Comparison of ENCODE assay signal across 23 cellular contexts in the genomic region with DNA sequence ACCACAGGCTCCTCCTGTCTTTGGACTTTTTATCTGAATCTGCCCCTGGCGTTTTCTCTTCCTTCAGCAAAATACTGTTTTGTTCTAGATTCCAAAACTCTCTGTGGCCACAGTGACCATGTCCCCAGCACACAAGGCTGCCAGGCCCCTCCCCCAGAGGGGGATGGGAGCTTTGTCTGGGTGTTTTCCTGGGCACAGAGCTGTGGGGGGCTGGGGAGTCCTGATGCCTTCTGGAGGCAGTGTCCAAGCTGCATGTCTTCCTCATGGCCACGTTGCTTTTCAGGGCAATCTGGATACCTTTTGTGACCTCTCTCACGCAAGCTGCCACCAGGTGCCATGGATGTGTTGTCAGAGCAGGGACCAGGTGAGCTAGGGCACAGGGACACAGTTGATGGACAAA. TPM values are rescaled to one million over a fixed set of nuclear protein-coding genes. Genes with fewer than 3 reads are reported as not detected.
A peak's percentile ranks its signal among the peaks of the same experiment; 100 is the strongest.
DNase-seq lines count a peak whose midpoint lies in the region; ATAC-seq and TF ChIP-seq lines count a peak whose summit lies in the region.
"Had no signal": no experiment of that assay in that cellular context is flagged by ENCODE, and none has a peak within 500 bp of the region (broad histone marks: within the 10 kb centered on the region; RNA-seq: fewer than 3 reads in every experiment).

No MANE protein-coding gene starts in this region.

- no peak overlapping the region for H3K4me2 ChIP-seq in neuronal stem cell (ENCODE audit: insufficient read depth, low read length, poor library complexity, severe bottlenecking)

- H3K18ac ChIP-seq in neuronal stem cell (ENCODE audit: low read length): peak overlapping the region; percentile 44

- H3K9me3 ChIP-seq in neuronal stem cell (replicated peaks in 1 of 2; ENCODE audit: control insufficient read depth in 2 of 2, insufficient read depth in 1 of 2, low read depth in 1 of 2, low read length in 2 of 2) (no peaks in the 10 kb centered on the region), testis (no peaks in the 10 kb centered on the region)
- H3K9me3 ChIP-seq: BE2C had no signal

- no peak overlapping the region for H3K9ac ChIP-seq in neuronal stem cell (ENCODE audit: low read depth, low read length, poor library complexity)

- H2AK5ac ChIP-seq in neuronal stem cell (ENCODE audit: low read depth, low read length): no peak overlapping the region

- no peak overlapping the region for H3K23ac ChIP-seq in neuronal stem cell (ENCODE audit: low read depth, low read length, poor library complexity)

- no peak overlapping the region for H3K4ac ChIP-seq in neuronal stem cell (ENCODE audit: low read length)

- H2BK120ac ChIP-seq in neuronal stem cell (ENCODE audit: low read depth, low read length): no peak overlapping the region

- no peak overlapping the region for H2BK12ac ChIP-seq in neuronal stem cell (ENCODE audit: low read length)

- H3K36me3 ChIP-seq in neuronal stem cell (replicated peaks in 1 of 2; ENCODE audit: control insufficient read depth in 2 of 2, insufficient read depth in 2 of 2, low read length in 2 of 2) (no peaks in the 10 kb centered on the region), testis (ENCODE audit: low read depth, missing control alignments) (no peaks in the 10 kb centered on the region)
- H3K36me3 ChIP-seq: BE2C had no signal

- WGBS in neuronal stem cell (ENCODE audit: extremely low coverage in 2 of 2, insufficient read length in 2 of 2, insufficient replicate concordance in 1 of 2), 2 donors: no CpG with 5 or more reads among the region's 3 CpGs
- WGBS in testis, 2 donors: 67 to 74% methylated on average over 1 to 3 of the region's 3 CpGs

- no peak overlapping the region for H3K27ac ChIP-seq in neuronal stem cell (replicated peaks; ENCODE audit: low read length)
- no peak overlapping the region for H3K27ac ChIP-seq in testis
- H3K27ac ChIP-seq: 22Rv1 had no signal

- H3K4me3 ChIP-seq in neuronal stem cell (ENCODE audit: low read length in 2 of 2) (no peak overlapping the region), testis (no peak overlapping the region)

- TF ChIP-seq CTCF in testis (IDR thresholded peaks at IDR 0.05) (no peak), GM10266 (IDR thresholded peaks at IDR 0.05; ENCODE audit: control insufficient read depth, insufficient read depth, low read depth, missing control alignments) (no peak)

- DNase-seq in activated CD4-positive, CD25-positive, alpha-beta regulatory T cell treated with anti-CD3 and anti-CD28 coated beads, Interleukin-2, amount 50 U/mL, for 72 hours: peak; percentile 25
- no peak for DNase-seq in activated CD4-positive, CD25-positive, alpha-beta regulatory T cell (lab: John Stamatoyannopoulos, UW)
- DNase-seq in islet precursor cell: peak; percentile 37
- no peak for DNase-seq in neuronal stem cell (ENCODE audit: low spot score)
- peak; percentile 9 for DNase-seq in testis
- no peak for DNase-seq in GM10266 (ENCODE audit: extremely low spot score)
- DNase-seq in left ventricle myocardium superior: no peak
- DNase-seq: BE2C; CD8-positive, alpha-beta memory T cell; DMS79 treated with DMSO at 0.1 percent for 48 hours; KG1; MM.1S; NCI-H1417; NCI-H1694 treated with DMSO at 0.1 percent for 48 hours; NCI-H2081; NCI-H226; NCI-H510A; NCI-H69; SHP77 treated with DMSO at 0.1 percent for 48 hours had no signal

- no peak overlapping the region for H2AFZ ChIP-seq in neuronal stem cell (ENCODE audit: low read length)

- ATAC-seq in HG03108 (IDR thresholded peaks at IDR 0.05; ENCODE audit: unreplicated experiment) (no peak), left ventricle myocardium superior (no peak)
- ATAC-seq: Panc1 had no signal

- H2BK5ac ChIP-seq in neuronal stem cell (ENCODE audit: low read length): no peak overlapping the region

- no peak overlapping the region for H4K8ac ChIP-seq in neuronal stem cell (ENCODE audit: low read depth, low read length)

- TF ChIP-seq POLR2A in testis (IDR thresholded peaks at IDR 0.05): no peak

- no peaks in the 10 kb centered on the region for H3K79me1 ChIP-seq in neuronal stem cell (ENCODE audit: low read depth, low read length)

- no peak overlapping the region for H4K91ac ChIP-seq in neuronal stem cell (ENCODE audit: low read depth, low read length, poor library complexity)

- peaks cover 0 to 2% (median 0%) of the 10 kb centered on the region in 3 experiments for H3K27me3 ChIP-seq in neuronal stem cell (ENCODE audit: control insufficient read depth in 3 of 3, insufficient read depth in 3 of 3, low read depth in 1 of 3, low read length in 3 of 3)
- H3K27me3 ChIP-seq in testis: no peaks in the 10 kb centered on the region
- H3K27me3 ChIP-seq: BE2C had no signal

- no peak overlapping the region for H2BK15ac ChIP-seq in neuronal stem cell (ENCODE audit: low read length)

- intact Hi-C loops in testis (cut with DNase I; ENCODE audit: low total_unique reads) (no loop called here), left ventricle myocardium superior (cut with micrococcal nuclease) (no loop called here)

- peak overlapping the region; percentile 2 for H3K14ac ChIP-seq in neuronal stem cell (ENCODE audit: low read length)

- no peaks in the 10 kb centered on the region for H3K4me1 ChIP-seq in neuronal stem cell (ENCODE audit: control insufficient read depth in 2 of 2, insufficient read depth in 1 of 2, low read depth in 1 of 2, low read length in 2 of 2)
- no peaks in the 10 kb centered on the region for H3K4me1 ChIP-seq in testis
- H3K4me1 ChIP-seq: BE2C had no signal

RNA-seq across cellular contexts. Expression of a gene that starts 26.2 kb away (rescaled TPM):
- not detected for polyA plus RNA-seq in neuronal stem cell (2013, experiment 1 of 2)
- not detected for polyA plus RNA-seq in neuronal stem cell (2013, experiment 2 of 2)
- total RNA-seq in testis: 10 to 100 TPM; 10.7 to 26.5 TPM
- polyA plus RNA-seq in testis (ENCODE audit: insufficient read depth, low read depth, low replicate concordance): 23.7 TPM
- total RNA-seq in left ventricle myocardium superior: not detected
- total RNA-seq: CD8-positive, alpha-beta memory T cell had no signal
- polyA plus RNA-seq: CD14-positive monocyte; CD8-positive, alpha-beta memory T cell had no signal

Comparison
In these comparisons a context has a peak if more than half of its experiments do, and no peak if none do; other contexts are left out.
1. DNase-seq: peak in activated CD4-positive, CD25-positive, alpha-beta regulatory T cell treated with anti-CD3 and anti-CD28 coated beads, Interleukin-2, amount 50 U/mL, for 72 hours (single experiment), islet precursor cell (single experiment) and testis (single experiment); none in activated CD4-positive, CD25-positive, alpha-beta regulatory T cell (0 of 4), neuronal stem cell (single experiment), GM10266 (single experiment) and left ventricle myocardium superior (single experiment).
2. RNA of a gene that starts 26.2 kb away (total RNA-seq): 10.7 to 26.5 TPM in testis; not detected in left ventricle myocardium superior (single experiment); every median in the first group is over 10 times any median in the second.